18 cellular contexts compared by ENCODE assay signal in genomic region chr2:57740905-57741304, GRCh38.
DNase-seq lines count a peak whose midpoint lies in the region; ATAC-seq lines count a peak whose summit lies in the region.
"Had no signal": no experiment of that assay in that cellular context is flagged by ENCODE, and none has a peak within 500 bp of the region (broad histone marks: within the 10 kb centered on the region; RNA-seq: fewer than 3 reads in every experiment).

No MANE protein-coding gene starts in this region.

- ATAC-seq in HG03135 (IDR thresholded peaks at IDR 0.05; ENCODE audit: unreplicated experiment) (no peak), HG03565 (IDR thresholded peaks at IDR 0.05; ENCODE audit: unreplicated experiment) (no peak)
- ATAC-seq: T-cell had no signal

- DNase-seq in NCI-H345 (lab: John Stamatoyannopoulos, UW) (peak; percentile 16), NCI-H345 treated with DMSO at 0.1 percent for 48 hours (lab: John Stamatoyannopoulos, UW; ENCODE audit: unreplicated experiment) (no peak), NCI-H1105 (lab: John Stamatoyannopoulos, UW) (peak; percentile 31), NCI-H69 (lab: John Stamatoyannopoulos, UW) (peak; percentile 29), retina (peak; percentile 54), islet precursor cell (no peak)
- DNase-seq: AML-193; CD4-positive, alpha-beta T cell; GOT3; NCI-H1048; NCI-H1694 treated with DMSO at 0.1 percent for 48 hours; NCI-H510A; NCI-H774; Right ventricle myocardium superior; RPMI8226; T-cell had no signal

Comparison
In these comparisons a context has a peak if more than half of its experiments do, and no peak if none do; other contexts are left out.
1. DNase-seq: peak in NCI-H345 (single experiment), NCI-H1105 (single experiment), NCI-H69 (single experiment) and retina (single experiment); none in NCI-H345 treated with DMSO at 0.1 percent for 48 hours (single experiment) and islet precursor cell (single experiment).